27 cellular contexts compared by ENCODE assay signal in the genomic region with DNA sequence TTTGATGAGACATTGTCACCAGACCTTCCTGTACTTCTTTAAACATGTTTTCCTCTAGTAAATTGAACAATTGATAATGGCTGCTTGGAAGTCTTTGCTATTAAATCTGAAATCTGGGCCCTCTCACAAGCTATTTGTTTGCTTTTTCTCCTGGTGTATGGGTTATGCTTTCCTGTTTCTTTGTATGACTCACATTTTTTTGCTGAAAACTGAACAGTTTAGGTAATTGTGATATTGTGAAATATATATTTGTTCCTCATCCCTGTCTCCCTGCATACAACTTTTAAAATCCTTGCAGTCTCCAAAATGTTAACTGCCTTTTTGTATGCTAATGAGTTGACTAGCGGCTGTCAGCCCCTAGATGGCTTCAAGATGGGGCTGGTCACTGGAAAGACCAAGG.
"Had no signal": no experiment of that assay in that cellular context is flagged by ENCODE, and none has a peak within 500 bp of the region (broad histone marks: within the 10 kb centered on the region; RNA-seq: fewer than 3 reads in every experiment).

No MANE protein-coding gene starts in this region.

- H3K9me3 ChIP-seq: gastroesophageal sphincter, lower lobe of right lung, prostate gland, right lobe of liver, suprapubic skin, thyroid gland had no signal

- H2AFZ ChIP-seq: neural progenitor cell, parathyroid adenoma had no signal

- H3K27ac ChIP-seq: dorsolateral prefrontal cortex, gastroesophageal sphincter, left ventricle myocardium inferior, lower lobe of right lung, neural progenitor cell, parathyroid adenoma, prostate gland, right lobe of liver, suprapubic skin, thyroid gland had no signal

- H3K4me3 Mint-ChIP-seq: immature natural killer cell; memory B cell; natural killer cell treated with Interleukin-12 subunit alpha and Interleukin-12 subunit beta and Interleukin-15 and Interleukin-18, amount 100 ng/mL, for 72 hours; neural progenitor cell; stimulated activated effector memory CD8-positive, alpha-beta T cell treated with anti-CD3 and anti-CD28 coated beads, Interleukin-12 subunit alpha, Interleukin-12 subunit beta, amount 100 ng/mL, for 72 hours; type B pancreatic cell had no signal

- H3K4me2 ChIP-seq: neural progenitor cell had no signal

- H3K27ac Mint-ChIP-seq: immature natural killer cell; memory B cell; natural killer cell treated with Interleukin-12 subunit alpha and Interleukin-12 subunit beta and Interleukin-15 and Interleukin-18, amount 100 ng/mL, for 72 hours; neural progenitor cell; stimulated activated effector memory CD8-positive, alpha-beta T cell treated with anti-CD3 and anti-CD28 coated beads, Interleukin-12 subunit alpha, Interleukin-12 subunit beta, amount 100 ng/mL, for 72 hours; type B pancreatic cell had no signal

- H3K4me1 Mint-ChIP-seq: immature natural killer cell; memory B cell; neural progenitor cell; stimulated activated effector memory CD8-positive, alpha-beta T cell treated with anti-CD3 and anti-CD28 coated beads, Interleukin-12 subunit alpha, Interleukin-12 subunit beta, amount 100 ng/mL, for 72 hours had no signal

- DNase-seq: cortex of kidney; dorsolateral prefrontal cortex; effector CD8-positive, alpha-beta T cell; foreskin fibroblast; glutamatergic neuron; immature natural killer cell; kidney; left cardiac atrium; left ventricle myocardium inferior; lower lobe of right lung; midbrain; occipital lobe; retina; right lobe of liver; stimulated activated CD4-positive, alpha-beta T cell treated with anti-CD3 and anti-CD28 coated beads, Interleukin-4, amount 100 ng/mL, for 1 hour; stimulated activated CD8-positive, alpha-beta memory T cell treated with anti-CD3 and anti-CD28 coated beads, Interleukin-4, amount 100 ng/mL, for 48 hours; stimulated activated naive CD8-positive, alpha-beta T cell treated with anti-CD3 and anti-CD28 coated beads, Interleukin-15, Interleukin-2, amounts not matched to agents 100 U/mL and 50 U/mL, for 24 hours; thyroid gland had no signal

- ATAC-seq: gastroesophageal sphincter; left cardiac atrium; lower lobe of right lung; natural killer cell treated with Interleukin-12 subunit alpha and Interleukin-12 subunit beta and Interleukin-15 and Interleukin-18, amount 100 ng/mL, for 72 hours; right lobe of liver; stimulated activated naive CD8-positive, alpha-beta T cell treated with anti-CD3 and anti-CD28 coated beads, Interleukin-15, Interleukin-2, amounts not matched to agents 100 U/mL and 50 U/mL, for 24 hours had no signal

- H3K27me3 ChIP-seq: neural progenitor cell, right lobe of liver, thyroid gland had no signal

- H3K36me3 ChIP-seq: gastroesophageal sphincter, left ventricle myocardium inferior, lower lobe of right lung, neural progenitor cell, prostate gland, right lobe of liver, suprapubic skin, thyroid gland had no signal

- H3K36me3 Mint-ChIP-seq: immature natural killer cell; memory B cell; natural killer cell treated with Interleukin-12 subunit alpha and Interleukin-12 subunit beta and Interleukin-15 and Interleukin-18, amount 100 ng/mL, for 72 hours; neural progenitor cell; stimulated activated effector memory CD8-positive, alpha-beta T cell treated with anti-CD3 and anti-CD28 coated beads, Interleukin-12 subunit alpha, Interleukin-12 subunit beta, amount 100 ng/mL, for 72 hours; type B pancreatic cell had no signal

- H3K79me2 ChIP-seq: parathyroid adenoma had no signal

- H3K4me3 ChIP-seq: dorsolateral prefrontal cortex, gastroesophageal sphincter, left ventricle myocardium inferior, lower lobe of right lung, neural progenitor cell, prostate gland, right lobe of liver, suprapubic skin, thyroid gland had no signal

- H3K9me3 Mint-ChIP-seq: immature natural killer cell; memory B cell; natural killer cell treated with Interleukin-12 subunit alpha and Interleukin-12 subunit beta and Interleukin-15 and Interleukin-18, amount 100 ng/mL, for 72 hours; neural progenitor cell; stimulated activated effector memory CD8-positive, alpha-beta T cell treated with anti-CD3 and anti-CD28 coated beads, Interleukin-12 subunit alpha, Interleukin-12 subunit beta, amount 100 ng/mL, for 72 hours; type B pancreatic cell had no signal

- H3K4me1 ChIP-seq: gastroesophageal sphincter, lower lobe of right lung, neural progenitor cell, parathyroid adenoma, right lobe of liver, suprapubic skin, thyroid gland had no signal
